In genomic region chr18:63975632-63976031, GRCh38 we compare ENCODE assay signal across 1 cellular context.
TF ChIP-seq lines count a peak whose summit lies in the region.

No MANE protein-coding gene starts in this region.

TF ChIP-seq in GM12878, 131 proteins besides CTCF, POLR2A, EP300 and RAD21:
- TF ChIP-seq ELK1 (IDR thresholded peaks at IDR 0.05; ENCODE audit: low read depth, low read length) (no peak), SPI1 (IDR thresholded peaks at IDR 0.05; ENCODE audit: borderline replicate concordance, insufficient read depth, low read depth, low read length) (peak; percentile 78)
